ENCODE assay signal across 8 cellular contexts in genomic region chr9:114385412-114386181, GRCh38. TPM values are rescaled to one million over a fixed set of nuclear protein-coding genes. Genes with fewer than 3 reads are reported as not detected.
DNase-seq lines count a peak whose midpoint lies in the region; ATAC-seq and TF ChIP-seq lines count a peak whose summit lies in the region.

No MANE protein-coding gene starts in this region.

- peak; percentile 96 for DNase-seq in SIG-M5 treated with dmso at 0.1 percent for 504 hours (lab: John Stamatoyannopoulos, UW; ENCODE audit: unreplicated experiment)
- peak; percentile 55 to 74 (median 70) for DNase-seq in activated naive CD4-positive, alpha-beta T cell (lab: John Stamatoyannopoulos, UW)
- DNase-seq in cardiac muscle cell (ENCODE audit: low read depth in 1 of 2, low spot score in 1 of 2): peak in 1 of 2 donors; percentile 80
- DNase-seq in renal cortical epithelial cell (ENCODE audit: low read depth): peak; percentile 86
- DNase-seq in OCI-M2 (lab: John Stamatoyannopoulos, UW; ENCODE audit: unreplicated experiment): no peak
- no peak for DNase-seq in 8988T

- H3K4me1 ChIP-seq in cardiac muscle cell (ENCODE audit: low read depth): peaks cover 49% of the 10 kb centered on the region

- H3K4me3 ChIP-seq in cardiac muscle cell: peak overlapping the region; percentile 11

- no peaks in the 10 kb centered on the region for H3K36me3 ChIP-seq in cardiac muscle cell

- no peaks in the 10 kb centered on the region for H3K27me3 ChIP-seq in cardiac muscle cell

- peak overlapping the region; percentile 70 for H3K27ac ChIP-seq in cardiac muscle cell

- TF ChIP-seq CTCF in cardiac muscle cell (IDR thresholded peaks at IDR 0.05; ENCODE audit: low read depth, low read length): no peak

- H3K9me3 ChIP-seq in cardiac muscle cell (ENCODE audit: low read depth): no peaks in the 10 kb centered on the region

- ATAC-seq in GM18858 (IDR thresholded peaks at IDR 0.05; ENCODE audit: unreplicated experiment) (peak; percentile 87), HG03066 (IDR thresholded peaks at IDR 0.05; ENCODE audit: low read depth, unreplicated experiment) (peak; percentile 73)

RNA-seq across cellular contexts. Expression of gene AKNA, which starts 2.2 kb away (rescaled TPM):
- 20.6 and 25.2 TPM in 2 replicates for total RNA-seq in cardiac muscle cell
- polyA plus RNA-seq in cardiac muscle cell: 5.7 and 10.1 TPM in 2 replicates
- 7.8 and 22.0 TPM in 2 replicates for total RNA-seq in renal cortical epithelial cell

RNA-seq across cellular contexts. Expression of gene ORM2, which starts 55.9 kb away (rescaled TPM):
- total RNA-seq in cardiac muscle cell: not detected in 2 replicates
- not detected in 2 replicates for polyA plus RNA-seq in cardiac muscle cell
- not detected in 2 replicates for total RNA-seq in renal cortical epithelial cell

Comparison
In these comparisons a context has a peak if more than half of its experiments do, and no peak if none do; other contexts are left out.
1. DNase-seq: peak in SIG-M5 treated with dmso at 0.1 percent for 504 hours (single experiment), activated naive CD4-positive, alpha-beta T cell (4 of 4) and renal cortical epithelial cell (single experiment); none in OCI-M2 (single experiment) and 8988T (single experiment).